In genomic region chr17:28598799-28599310, GRCh38 we compare ENCODE assay signal across 9 cellular contexts. TPM values are rescaled to one million over a fixed set of nuclear protein-coding genes. Genes with fewer than 3 reads are reported as not detected.
DNase-seq lines count a peak whose midpoint lies in the region; ATAC-seq, FAIRE-seq and TF ChIP-seq lines count a peak whose summit lies in the region.
"Had no signal": no experiment of that assay in that cellular context is flagged by ENCODE, and none has a peak within 500 bp of the region (broad histone marks: within the 10 kb centered on the region; RNA-seq: fewer than 3 reads in every experiment).

A gene with protein sequence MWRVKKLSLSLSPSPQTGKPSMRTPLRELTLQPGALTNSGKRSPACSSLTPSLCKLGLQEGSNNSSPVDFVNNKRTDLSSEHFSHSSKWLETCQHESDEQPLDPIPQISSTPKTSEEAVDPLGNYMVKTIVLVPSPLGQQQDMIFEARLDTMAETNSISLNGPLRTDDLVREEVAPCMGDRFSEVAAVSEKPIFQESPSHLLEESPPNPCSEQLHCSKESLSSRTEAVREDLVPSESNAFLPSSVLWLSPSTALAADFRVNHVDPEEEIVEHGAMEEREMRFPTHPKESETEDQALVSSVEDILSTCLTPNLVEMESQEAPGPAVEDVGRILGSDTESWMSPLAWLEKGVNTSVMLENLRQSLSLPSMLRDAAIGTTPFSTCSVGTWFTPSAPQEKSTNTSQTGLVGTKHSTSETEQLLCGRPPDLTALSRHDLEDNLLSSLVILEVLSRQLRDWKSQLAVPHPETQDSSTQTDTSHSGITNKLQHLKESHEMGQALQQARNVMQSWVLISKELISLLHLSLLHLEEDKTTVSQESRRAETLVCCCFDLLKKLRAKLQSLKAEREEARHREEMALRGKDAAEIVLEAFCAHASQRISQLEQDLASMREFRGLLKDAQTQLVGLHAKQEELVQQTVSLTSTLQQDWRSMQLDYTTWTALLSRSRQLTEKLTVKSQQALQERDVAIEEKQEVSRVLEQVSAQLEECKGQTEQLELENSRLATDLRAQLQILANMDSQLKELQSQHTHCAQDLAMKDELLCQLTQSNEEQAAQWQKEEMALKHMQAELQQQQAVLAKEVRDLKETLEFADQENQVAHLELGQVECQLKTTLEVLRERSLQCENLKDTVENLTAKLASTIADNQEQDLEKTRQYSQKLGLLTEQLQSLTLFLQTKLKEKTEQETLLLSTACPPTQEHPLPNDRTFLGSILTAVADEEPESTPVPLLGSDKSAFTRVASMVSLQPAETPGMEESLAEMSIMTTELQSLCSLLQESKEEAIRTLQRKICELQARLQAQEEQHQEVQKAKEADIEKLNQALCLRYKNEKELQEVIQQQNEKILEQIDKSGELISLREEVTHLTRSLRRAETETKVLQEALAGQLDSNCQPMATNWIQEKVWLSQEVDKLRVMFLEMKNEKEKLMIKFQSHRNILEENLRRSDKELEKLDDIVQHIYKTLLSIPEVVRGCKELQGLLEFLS (minus strand): TSS chr17:28599025. CDS start chr17:28598946, 79 bp downstream.

- TF ChIP-seq POLR2A in GM19193 (IDR thresholded peaks at IDR 0.05; ENCODE audit: extremely low read depth, insufficient read depth, insufficient read length) = peak; percentile 88

- no peak for TF ChIP-seq CTCF in chondrocyte (IDR thresholded peaks at IDR 0.05)
- no peak for TF ChIP-seq CTCF in kidney (IDR thresholded peaks at IDR 0.05; ENCODE audit: borderline replicate concordance, extremely low read depth, insufficient read depth)

- H3K4me1 Mint-ChIP-seq in chondrocyte (ENCODE audit: low read depth) = peaks cover 21% of the 10 kb centered on the region

- intact Hi-C loops in kidney (cut with DNase I) = no loop called here

- no peaks in the 10 kb centered on the region for H3K9me3 ChIP-seq in kidney (ENCODE audit: control insufficient read depth in 1 of 2, low read length in 2 of 2)

- H3K27ac ChIP-seq in kidney (ENCODE audit: low read depth in 2 of 2, low read length in 2 of 2) = peak within 1 kb of the TSS; percentile 91 to 96

- peak within 1 kb of the TSS; percentile 81 to 94 for H3K9ac ChIP-seq in kidney (ENCODE audit: low read length in 2 of 2)

- H3K4me3 Mint-ChIP-seq in chondrocyte (ENCODE audit: unreplicated experiment) = peak within 1 kb of the TSS; percentile 86

- FAIRE-seq in kidney (lab: Jason Lieb, UNC) = no peak
- FAIRE-seq: colon had no signal

- H3K27me3 Mint-ChIP-seq in chondrocyte (ENCODE audit: low read depth) = no peaks in the 10 kb centered on the region

- H3K27ac Mint-ChIP-seq in chondrocyte (ENCODE audit: unreplicated experiment) = peak within 1 kb of the TSS; percentile 97

- no peaks in the 10 kb centered on the region for H3K9me3 Mint-ChIP-seq in chondrocyte (ENCODE audit: low read depth)

- ATAC-seq in HG03432 (IDR thresholded peaks at IDR 0.05; ENCODE audit: unreplicated experiment) = peak; percentile 85

- peak within 1 kb of the TSS; percentile 78 to 81 for H3K4me3 ChIP-seq in kidney (ENCODE audit: low read length in 2 of 2)

- H3K4me1 ChIP-seq in kidney (ENCODE audit: control insufficient read depth in 1 of 2, insufficient read depth in 1 of 2, low read depth in 1 of 2, low read length in 2 of 2) = peaks cover 10 to 12% of the 10 kb centered on the region in 2 donors

- no peaks in the 10 kb centered on the region for H3K36me3 Mint-ChIP-seq in chondrocyte (ENCODE audit: low read depth)

- DNase-seq in AML-193 (lab: John Stamatoyannopoulos, UW) = peak; percentile 93 to 96
- peak; percentile 84 for DNase-seq in NCI-H510A (lab: John Stamatoyannopoulos, UW)
- peak; percentile 90 for DNase-seq in activated CD4-positive, alpha-beta T cell treated with anti-CD3 and anti-CD28 coated beads for 24 hours (ENCODE audit: low read depth in 2 of 2)
- peak; percentile 96 for DNase-seq in chondrocyte (ENCODE audit: low spot score)
- DNase-seq in kidney = peak; percentile 97
- DNase-seq in stimulated activated CD4-positive, alpha-beta T cell treated with anti-CD3 and anti-CD28 coated beads, Interleukin-15, amount 100 ng/mL, for 1 hour (ENCODE audit: low read depth in 1 of 2, low spot score in 1 of 2) = peak; percentile 93 to 94

- no peaks in the 10 kb centered on the region for H3K36me3 ChIP-seq in kidney (ENCODE audit: control insufficient read depth in 1 of 2, insufficient read depth in 2 of 2, low read length in 2 of 2)

RNA-seq across cellular contexts. Expression of the gene that starts here (rescaled TPM):
- 10.3 to 20.3 TPM (median 12.9 TPM) in 3 replicates for total RNA-seq in chondrocyte
- 7.4 TPM for total RNA-seq in kidney
- polyA plus RNA-seq in kidney (ENCODE audit: insufficient read depth, low read depth, low replicate concordance) = 123 TPM

Comparison
In these comparisons a context has a peak if more than half of its experiments do, and no peak if none do; other contexts are left out.
1. Peak in every context shown above with its lines: DNase-seq, ATAC-seq, H3K4me3 ChIP-seq and H3K27ac ChIP-seq.